Comparison of ENCODE assay signal across 10 cellular contexts in genomic region chr5:152688561-152689274, GRCh38.
DNase-seq lines count a peak whose midpoint lies in the region; ATAC-seq and TF ChIP-seq lines count a peak whose summit lies in the region.
"Had no signal": no experiment of that assay in that cellular context is flagged by ENCODE, and none has a peak within 500 bp of the region (broad histone marks: within the 10 kb centered on the region; RNA-seq: fewer than 3 reads in every experiment).

No MANE protein-coding gene starts in this region.

- POLR2A ChIA-PET in Panc1 (lab: Charles Lee): no interaction called here

- ATAC-seq in GM23338: no peak
- peak; percentile 91 for ATAC-seq in Panc1
- no peak for ATAC-seq in HG02938 (IDR thresholded peaks at IDR 0.05; ENCODE audit: unreplicated experiment)
- ATAC-seq in GM18868 (IDR thresholded peaks at IDR 0.05; ENCODE audit: unreplicated experiment): no peak
- ATAC-seq: stimulated activated naive CD8-positive, alpha-beta T cell treated with anti-CD3 and anti-CD28 coated beads, Interleukin-15, Interleukin-2, amounts not matched to agents 100 U/mL and 50 U/mL, for 24 hours had no signal

- no TSS peak for BruUV-seq in Panc1 (replicated peaks; lab: Mats Ljungman, UMichigan)

- H3K36me3 ChIP-seq in GM23338 (ENCODE audit: insufficient read depth) (no peaks in the 10 kb centered on the region; the same call in 1 of the 2 replicates), Panc1 (ENCODE audit: control insufficient read depth, insufficient read depth, low read length) (no peaks in the 10 kb centered on the region)
- H3K36me3 ChIP-seq: neutrophil had no signal

- H3K4me1 ChIP-seq in GM23338 (ENCODE audit: insufficient read depth) (no peaks in the 10 kb centered on the region), Panc1 (ENCODE audit: control insufficient read depth, insufficient read depth, low read length) (no peaks in the 10 kb centered on the region)

- peak overlapping the region; percentile 38; the same call in 1 of the 2 replicates for H3K27ac Mint-ChIP-seq in GM23338

- no peak overlapping the region for H3K4me2 ChIP-seq in GM23338

- no peak for TF ChIP-seq CTCF in GM23338 (conservative IDR thresholded peaks at IDR 0.05; ENCODE audit: low read depth in 2 of 2)
- TF ChIP-seq CTCF in Panc1 (IDR thresholded peaks at IDR 0.05): no peak
- TF ChIP-seq CTCF in fibroblast of the aortic adventitia (IDR thresholded peaks at IDR 0.05; ENCODE audit: insufficient read depth, low read length): no peak

- H4K20me1 ChIP-seq in GM23338 (replicated peaks; ENCODE audit: insufficient read depth): no peaks in the 10 kb centered on the region

- DNase-seq in GM23338 (ENCODE audit: low spot score): no peak
- no peak for DNase-seq in Panc1 (ENCODE audit: low read depth, low spot score)
- peak; percentile 50 for DNase-seq in fibroblast of the aortic adventitia (ENCODE audit: low read depth)
- peak; percentile 56 for DNase-seq in putamen (ENCODE audit: low spot score)
- DNase-seq in NCI-H2107 treated with DMSO at 0.1 percent for 48 hours (lab: John Stamatoyannopoulos, UW; ENCODE audit: unreplicated experiment): no peak
- DNase-seq in NCI-H2029 (lab: John Stamatoyannopoulos, UW): no peak
- DNase-seq: stimulated activated naive CD8-positive, alpha-beta T cell treated with anti-CD3 and anti-CD28 coated beads, Interleukin-15, Interleukin-2, amounts not matched to agents 100 U/mL and 50 U/mL, for 24 hours had no signal

- no peaks in the 10 kb centered on the region for H3K9me2 ChIP-seq in GM23338 (ENCODE audit: insufficient read depth)

- peaks cover 21% of the 10 kb centered on the region for H3K36me3 Mint-ChIP-seq in GM23338 (ENCODE audit: low read depth)

- H3K27me3 ChIP-seq in GM23338 (ENCODE audit: insufficient read depth) (no peaks in the 10 kb centered on the region), Panc1 (ENCODE audit: control insufficient read depth, insufficient read depth, low read length) (no peaks in the 10 kb centered on the region)
- H3K27me3 ChIP-seq: neutrophil had no signal

- H3K9me3 ChIP-seq in Panc1 (ENCODE audit: control insufficient read depth, insufficient read depth, low read depth, low read length): no peaks in the 10 kb centered on the region
- H3K9me3 ChIP-seq: neutrophil had no signal

- intact Hi-C loops in Panc1 (cut with micrococcal nuclease; ENCODE audit: unreplicated experiment): no loop called here

- no peaks in the 10 kb centered on the region for H3K79me2 ChIP-seq in GM23338 (replicated peaks; ENCODE audit: insufficient read depth)

- H2AFZ ChIP-seq in GM23338: peak overlapping the region; percentile 93; the same call in 1 of the 2 replicates

- H3K4me3 Mint-ChIP-seq in GM23338: no peak overlapping the region

- peaks cover 2% of the 10 kb centered on the region for H3K27me3 Mint-ChIP-seq in GM23338 (ENCODE audit: insufficient read depth, low read depth, poor library complexity)

- H3K9me3 Mint-ChIP-seq in GM23338: peaks cover 24% of the 10 kb centered on the region

- no peaks in the 10 kb centered on the region for H3F3A ChIP-seq in GM23338 (replicated peaks; ENCODE audit: low read depth)

- H3K27ac ChIP-seq in GM23338 (ENCODE audit: low read depth) (no peak overlapping the region), Panc1 (ENCODE audit: low read length) (no peak overlapping the region)
- H3K27ac ChIP-seq: neutrophil had no signal

- H3K4me3 ChIP-seq in GM23338: no peak overlapping the region
- H3K4me3 ChIP-seq in Panc1 (ENCODE audit: low read depth in 2 of 2, low read length in 2 of 2): no peak overlapping the region
- no peak overlapping the region for H3K4me3 ChIP-seq in fibroblast of the aortic adventitia (ENCODE audit: low read depth, low read length)

- CTCF ChIA-PET in Panc1 (lab: Charles Lee): no interaction called here

- peaks cover 4% of the 10 kb centered on the region; the same call in 2 of the 3 replicates for H3K4me1 Mint-ChIP-seq in GM23338

- in situ Hi-C loops in Panc1 (cut with HindIII; ENCODE audit: low pct_unique_long_range_greater_than_20kb, low sequenced_read_pairs): no loop called here

TF ChIP-seq in GM23338, 12 proteins besides CTCF, POLR2A, EP300 and RAD21 (continues in another document):
- TF ChIP-seq, protein P1, sequence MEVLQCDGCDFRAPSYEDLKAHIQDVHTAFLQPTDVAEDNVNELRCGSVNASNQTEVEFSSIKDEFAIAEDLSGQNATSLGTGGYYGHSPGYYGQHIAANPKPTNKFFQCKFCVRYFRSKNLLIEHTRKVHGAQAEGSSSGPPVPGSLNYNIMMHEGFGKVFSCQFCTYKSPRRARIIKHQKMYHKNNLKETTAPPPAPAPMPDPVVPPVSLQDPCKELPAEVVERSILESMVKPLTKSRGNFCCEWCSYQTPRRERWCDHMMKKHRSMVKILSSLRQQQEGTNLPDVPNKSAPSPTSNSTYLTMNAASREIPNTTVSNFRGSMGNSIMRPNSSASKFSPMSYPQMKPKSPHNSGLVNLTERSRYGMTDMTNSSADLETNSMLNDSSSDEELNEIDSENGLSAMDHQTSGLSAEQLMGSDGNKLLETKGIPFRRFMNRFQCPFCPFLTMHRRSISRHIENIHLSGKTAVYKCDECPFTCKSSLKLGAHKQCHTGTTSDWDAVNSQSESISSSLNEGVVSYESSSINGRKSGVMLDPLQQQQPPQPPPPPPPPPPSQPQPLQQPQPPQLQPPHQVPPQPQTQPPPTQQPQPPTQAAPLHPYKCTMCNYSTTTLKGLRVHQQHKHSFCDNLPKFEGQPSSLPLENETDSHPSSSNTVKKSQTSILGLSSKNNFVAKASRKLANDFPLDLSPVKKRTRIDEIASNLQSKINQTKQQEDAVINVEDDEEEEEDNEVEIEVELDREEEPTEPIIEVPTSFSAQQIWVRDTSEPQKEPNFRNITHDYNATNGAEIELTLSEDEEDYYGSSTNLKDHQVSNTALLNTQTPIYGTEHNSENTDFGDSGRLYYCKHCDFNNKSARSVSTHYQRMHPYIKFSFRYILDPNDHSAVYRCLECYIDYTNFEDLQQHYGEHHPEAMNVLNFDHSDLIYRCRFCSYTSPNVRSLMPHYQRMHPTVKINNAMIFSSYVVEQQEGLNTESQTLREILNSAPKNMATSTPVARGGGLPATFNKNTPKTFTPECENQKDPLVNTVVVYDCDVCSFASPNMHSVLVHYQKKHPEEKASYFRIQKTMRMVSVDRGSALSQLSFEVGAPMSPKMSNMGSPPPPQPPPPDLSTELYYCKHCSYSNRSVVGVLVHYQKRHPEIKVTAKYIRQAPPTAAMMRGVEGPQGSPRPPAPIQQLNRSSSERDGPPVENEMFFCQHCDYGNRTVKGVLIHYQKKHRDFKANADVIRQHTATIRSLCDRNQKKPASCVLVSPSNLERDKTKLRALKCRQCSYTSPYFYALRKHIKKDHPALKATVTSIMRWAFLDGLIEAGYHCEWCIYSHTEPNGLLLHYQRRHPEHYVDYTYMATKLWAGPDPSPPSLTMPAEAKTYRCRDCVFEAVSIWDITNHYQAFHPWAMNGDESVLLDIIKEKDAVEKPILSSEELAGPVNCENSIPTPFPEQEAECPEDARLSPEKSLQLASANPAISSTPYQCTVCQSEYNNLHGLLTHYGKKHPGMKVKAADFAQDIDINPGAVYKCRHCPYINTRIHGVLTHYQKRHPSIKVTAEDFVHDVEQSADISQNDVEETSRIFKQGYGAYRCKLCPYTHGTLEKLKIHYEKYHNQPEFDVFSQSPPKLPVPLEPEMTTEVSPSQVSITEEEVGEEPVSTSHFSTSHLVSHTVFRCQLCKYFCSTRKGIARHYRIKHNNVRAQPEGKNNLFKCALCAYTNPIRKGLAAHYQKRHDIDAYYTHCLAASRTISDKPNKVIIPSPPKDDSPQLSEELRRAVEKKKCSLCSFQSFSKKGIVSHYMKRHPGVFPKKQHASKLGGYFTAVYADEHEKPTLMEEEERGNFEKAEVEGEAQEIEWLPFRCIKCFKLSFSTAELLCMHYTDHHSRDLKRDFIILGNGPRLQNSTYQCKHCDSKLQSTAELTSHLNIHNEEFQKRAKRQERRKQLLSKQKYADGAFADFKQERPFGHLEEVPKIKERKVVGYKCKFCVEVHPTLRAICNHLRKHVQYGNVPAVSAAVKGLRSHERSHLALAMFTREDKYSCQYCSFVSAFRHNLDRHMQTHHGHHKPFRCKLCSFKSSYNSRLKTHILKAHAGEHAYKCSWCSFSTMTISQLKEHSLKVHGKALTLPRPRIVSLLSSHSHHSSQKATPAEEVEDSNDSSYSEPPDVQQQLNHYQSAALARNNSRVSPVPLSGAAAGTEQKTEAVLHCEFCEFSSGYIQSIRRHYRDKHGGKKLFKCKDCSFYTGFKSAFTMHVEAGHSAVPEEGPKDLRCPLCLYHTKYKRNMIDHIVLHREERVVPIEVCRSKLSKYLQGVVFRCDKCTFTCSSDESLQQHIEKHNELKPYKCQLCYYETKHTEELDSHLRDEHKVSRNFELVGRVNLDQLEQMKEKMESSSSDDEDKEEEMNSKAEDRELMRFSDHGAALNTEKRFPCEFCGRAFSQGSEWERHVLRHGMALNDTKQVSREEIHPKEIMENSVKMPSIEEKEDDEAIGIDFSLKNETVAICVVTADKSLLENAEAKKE (CRISPR knock-in tag; IDR thresholded peaks at IDR 0.05): no peak
- no peak for TF ChIP-seq POLR2AphosphoS5 (IDR thresholded peaks at IDR 0.05; ENCODE audit: low read depth)
- TF ChIP-seq, protein P2, sequence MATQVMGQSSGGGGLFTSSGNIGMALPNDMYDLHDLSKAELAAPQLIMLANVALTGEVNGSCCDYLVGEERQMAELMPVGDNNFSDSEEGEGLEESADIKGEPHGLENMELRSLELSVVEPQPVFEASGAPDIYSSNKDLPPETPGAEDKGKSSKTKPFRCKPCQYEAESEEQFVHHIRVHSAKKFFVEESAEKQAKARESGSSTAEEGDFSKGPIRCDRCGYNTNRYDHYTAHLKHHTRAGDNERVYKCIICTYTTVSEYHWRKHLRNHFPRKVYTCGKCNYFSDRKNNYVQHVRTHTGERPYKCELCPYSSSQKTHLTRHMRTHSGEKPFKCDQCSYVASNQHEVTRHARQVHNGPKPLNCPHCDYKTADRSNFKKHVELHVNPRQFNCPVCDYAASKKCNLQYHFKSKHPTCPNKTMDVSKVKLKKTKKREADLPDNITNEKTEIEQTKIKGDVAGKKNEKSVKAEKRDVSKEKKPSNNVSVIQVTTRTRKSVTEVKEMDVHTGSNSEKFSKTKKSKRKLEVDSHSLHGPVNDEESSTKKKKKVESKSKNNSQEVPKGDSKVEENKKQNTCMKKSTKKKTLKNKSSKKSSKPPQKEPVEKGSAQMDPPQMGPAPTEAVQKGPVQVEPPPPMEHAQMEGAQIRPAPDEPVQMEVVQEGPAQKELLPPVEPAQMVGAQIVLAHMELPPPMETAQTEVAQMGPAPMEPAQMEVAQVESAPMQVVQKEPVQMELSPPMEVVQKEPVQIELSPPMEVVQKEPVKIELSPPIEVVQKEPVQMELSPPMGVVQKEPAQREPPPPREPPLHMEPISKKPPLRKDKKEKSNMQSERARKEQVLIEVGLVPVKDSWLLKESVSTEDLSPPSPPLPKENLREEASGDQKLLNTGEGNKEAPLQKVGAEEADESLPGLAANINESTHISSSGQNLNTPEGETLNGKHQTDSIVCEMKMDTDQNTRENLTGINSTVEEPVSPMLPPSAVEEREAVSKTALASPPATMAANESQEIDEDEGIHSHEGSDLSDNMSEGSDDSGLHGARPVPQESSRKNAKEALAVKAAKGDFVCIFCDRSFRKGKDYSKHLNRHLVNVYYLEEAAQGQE (IDR thresholded peaks at IDR 0.05; ENCODE audit: unreplicated experiment): no peak
- TF ChIP-seq EZH2phosphoT487 (IDR thresholded peaks at IDR 0.05; ENCODE audit: unreplicated experiment): no peak

Comparison
In these comparisons a context has a peak if more than half of its experiments do, and no peak if none do; other contexts are left out.
1. DNase-seq: peak in fibroblast of the aortic adventitia (single experiment) and putamen (single experiment); none in GM23338 (single experiment), Panc1 (single experiment), NCI-H2107 treated with DMSO at 0.1 percent for 48 hours (single experiment) and NCI-H2029 (single experiment).